ENCODE assay signal across 23 cellular contexts in the genomic region with DNA sequence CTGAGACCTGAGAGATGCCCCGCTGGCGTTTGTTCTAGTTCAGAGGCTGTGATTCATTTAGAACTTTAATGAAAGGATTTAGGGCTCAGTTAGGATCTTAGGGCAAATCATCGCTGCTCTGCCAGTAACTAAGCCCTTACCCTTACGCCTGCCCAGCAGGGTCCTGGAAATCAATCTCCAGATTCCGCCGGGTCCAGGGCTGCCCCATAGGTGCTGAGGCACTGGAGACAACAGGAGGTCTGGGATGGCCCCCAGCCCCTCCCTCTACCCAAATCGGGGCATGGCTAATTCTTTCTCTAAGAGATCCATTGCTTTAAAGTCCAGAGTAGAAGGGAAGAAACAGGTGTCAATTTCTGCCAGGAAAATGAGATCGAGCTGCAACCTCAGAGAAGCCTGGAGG.
A peak's percentile ranks its signal among the peaks of the same experiment; 100 is the strongest.
DNase-seq lines count a peak whose midpoint lies in the region; FAIRE-seq and TF ChIP-seq lines count a peak whose summit lies in the region.
"Had no signal": no experiment of that assay in that cellular context is flagged by ENCODE, and none has a peak within 500 bp of the region (broad histone marks: within the 10 kb centered on the region; RNA-seq: fewer than 3 reads in every experiment).

No MANE protein-coding gene starts in this region.

- H2AFZ ChIP-seq in astrocyte (ENCODE audit: low read depth, low read length): no peak overlapping the region
- H2AFZ ChIP-seq in keratinocyte (ENCODE audit: control insufficient read depth, low read length): peak overlapping the region; percentile 74

- H3K4me1 ChIP-seq in astrocyte (ENCODE audit: insufficient read depth, low read length) (peaks cover 30% of the 10 kb centered on the region), keratinocyte (ENCODE audit: control insufficient read depth, extremely low read depth, insufficient read depth, low read length) (peaks cover 56% of the 10 kb centered on the region), skeletal muscle satellite cell (ENCODE audit: control insufficient read depth, insufficient read depth, low read length) (peaks cover 22% of the 10 kb centered on the region)
- H3K4me1 ChIP-seq: body of pancreas, gastrocnemius medialis had no signal

- H3K4me3 ChIP-seq in astrocyte (ENCODE audit: insufficient read depth, low read depth, low read length) (no peak overlapping the region), keratinocyte (ENCODE audit: control insufficient read depth in 2 of 3, extremely low read depth in 1 of 3, insufficient read depth in 2 of 3, low read depth in 1 of 3, low read length in 3 of 3) (no peak overlapping the region), skeletal muscle satellite cell (ENCODE audit: low read length) (no peak overlapping the region)
- H3K4me3 ChIP-seq: body of pancreas, gastrocnemius medialis, transverse colon had no signal

- H3K36me3 ChIP-seq in astrocyte (ENCODE audit: insufficient read depth, low read length): no peaks in the 10 kb centered on the region
- H3K36me3 ChIP-seq in keratinocyte (ENCODE audit: control insufficient read depth in 2 of 2, extremely low read depth in 1 of 2, insufficient read depth in 2 of 2, low read length in 2 of 2): no peaks in the 10 kb centered on the region
- no peaks in the 10 kb centered on the region for H3K36me3 ChIP-seq in skeletal muscle satellite cell (ENCODE audit: insufficient read depth, low read length)
- H3K36me3 ChIP-seq: gastrocnemius medialis, transverse colon had no signal

- H4K20me1 ChIP-seq in astrocyte (ENCODE audit: insufficient read depth, low read length): no peaks in the 10 kb centered on the region
- H4K20me1 ChIP-seq in keratinocyte (ENCODE audit: control insufficient read depth, extremely low read depth, insufficient read depth, low read length): no peaks in the 10 kb centered on the region

- H3K36me3 Mint-ChIP-seq in Calu3 (ENCODE audit: insufficient read depth, unreplicated experiment): peaks cover 14% of the 10 kb centered on the region
- no peaks in the 10 kb centered on the region for H3K36me3 Mint-ChIP-seq in astrocyte (ENCODE audit: low read depth, unreplicated experiment)
- no peaks in the 10 kb centered on the region for H3K36me3 Mint-ChIP-seq in immature natural killer cell
- H3K36me3 Mint-ChIP-seq: activated naive CD4-positive, alpha-beta T cell treated with anti-CD3 and anti-CD28 coated beads, Interleukin-2, amount 50 U/mL, for 72 hours; mesothelial cell of epicardium; stimulated activated naive B cell treated with anti-CD40 and anti-IgM and Interleukin-4, amounts not matched to agents 10 μg/mL and 1 μg/mL and 100 μg/mL, for 72 hours had no signal

- H3K4me3 Mint-ChIP-seq in Calu3 (ENCODE audit: low read depth, unreplicated experiment) (no peak overlapping the region), astrocyte (ENCODE audit: unreplicated experiment) (no peak overlapping the region), immature natural killer cell (no peak overlapping the region)
- H3K4me3 Mint-ChIP-seq: activated CD8-positive, alpha-beta T cell treated with anti-CD3 and anti-CD28 coated beads, Interleukin-2, amount 10 ng/mL, durations not matched to agents 7 days and 5 days; mesothelial cell of epicardium; stimulated activated naive B cell treated with anti-CD40 and anti-IgM and Interleukin-4, amounts not matched to agents 10 μg/mL and 1 μg/mL and 100 μg/mL, for 72 hours had no signal

- no peaks in the 10 kb centered on the region for H3K9me3 Mint-ChIP-seq in Calu3 (ENCODE audit: low read depth, unreplicated experiment)
- H3K9me3 Mint-ChIP-seq in astrocyte (ENCODE audit: unreplicated experiment): peaks cover 2% of the 10 kb centered on the region
- H3K9me3 Mint-ChIP-seq in immature natural killer cell: no peaks in the 10 kb centered on the region
- H3K9me3 Mint-ChIP-seq: activated naive CD4-positive, alpha-beta T cell treated with anti-CD3 and anti-CD28 coated beads, Interleukin-2, amount 50 U/mL, for 72 hours; mesothelial cell of epicardium; stimulated activated naive B cell treated with anti-CD40 and anti-IgM and Interleukin-4, amounts not matched to agents 10 μg/mL and 1 μg/mL and 100 μg/mL, for 72 hours had no signal

- CTCF ChIA-PET in Calu3 (lab: Charles Lee): interaction anchor here (1.0 to 1.3 kb wide), 3 partner anchors 42 to 90 kb away, joined by 3 to 6 read pairs (median 4); no protein-coding TSS in a partner anchor

- dilution Hi-C loops in keratinocyte (cut with MboI; ENCODE audit: extremely low pct_ligation_motif_present, low sequenced_read_pairs): no loop called here

- DNase-seq in Calu3: no peak
- no peak for DNase-seq in astrocyte (ENCODE audit: low read depth)
- no peak for DNase-seq in keratinocyte (ENCODE audit: low read depth, low spot score)
- no peak for DNase-seq in NCI-H82 treated with DMSO at 0.1 percent for 48 hours (lab: John Stamatoyannopoulos, UW; ENCODE audit: unreplicated experiment)
- no peak for DNase-seq in stimulated activated CD4-positive, alpha-beta T cell treated with anti-CD3 and anti-CD28 coated beads, Interleukin-4, amount 100 ng/mL, for 1 hour
- DNase-seq in GM03348 (ENCODE audit: low spot score): no peak
- no peak for DNase-seq in immature natural killer cell
- DNase-seq: activated CD8-positive, alpha-beta T cell treated with anti-CD3 and anti-CD28 coated beads, Interleukin-2, amount 10 ng/mL, durations not matched to agents 7 days and 5 days; activated T-cell treated with anti-CD3 and anti-CD28 coated beads, Interleukin-2, amount 50 U/mL, for 48 hours; cortex of kidney; DMS 273 treated with DMSO at 0.1 percent for 48 hours; NCI-H1436; NCI-H2171 treated with DMSO at 0.1 percent for 48 hours; NCI-H748 treated with DMSO at 0.1 percent for 48 hours; stimulated activated naive B cell treated with anti-CD40 and anti-IgM and Interleukin-4, amounts not matched to agents 10 μg/mL and 1 μg/mL and 100 μg/mL, for 72 hours had no signal

- H3K79me2 ChIP-seq in astrocyte (ENCODE audit: insufficient read depth, low read length) (no peaks in the 10 kb centered on the region), keratinocyte (ENCODE audit: control insufficient read depth, insufficient read depth, low read length) (no peaks in the 10 kb centered on the region)

- no peaks in the 10 kb centered on the region for H3K9me3 ChIP-seq in astrocyte (ENCODE audit: insufficient read depth, low read depth, low read length)
- H3K9me3 ChIP-seq in keratinocyte (ENCODE audit: control insufficient read depth, low read depth, low read length): no peaks in the 10 kb centered on the region
- H3K9me3 ChIP-seq in skeletal muscle satellite cell (replicated peaks; ENCODE audit: low read length): no peaks in the 10 kb centered on the region
- H3K9me3 ChIP-seq: body of pancreas, gastrocnemius medialis, transverse colon had no signal

- H3K9ac ChIP-seq in astrocyte (ENCODE audit: low read length): peak overlapping the region; percentile 26
- no peak overlapping the region for H3K9ac ChIP-seq in keratinocyte (ENCODE audit: control insufficient read depth, extremely low read depth, insufficient read depth, low read length)
- H3K9ac ChIP-seq in skeletal muscle satellite cell (ENCODE audit: low read depth, low read length): peak overlapping the region; percentile 51

- H3K27me3 Mint-ChIP-seq in Calu3 (ENCODE audit: unreplicated experiment): no peaks in the 10 kb centered on the region
- H3K27me3 Mint-ChIP-seq in astrocyte (ENCODE audit: low read depth, unreplicated experiment): peaks cover 6% of the 10 kb centered on the region
- H3K27me3 Mint-ChIP-seq in immature natural killer cell (ENCODE audit: low read depth in 3 of 3): peaks cover 0 to 3% (median 2%) of the 10 kb centered on the region in 3 donors

- H3K4me2 ChIP-seq in astrocyte (ENCODE audit: low read length) (peak overlapping the region; percentile 8), keratinocyte (ENCODE audit: control insufficient read depth, extremely low read depth, insufficient read depth, low read depth, low read length) (peak overlapping the region; percentile 58), skeletal muscle satellite cell (ENCODE audit: low read length) (peak overlapping the region; percentile 49)

- FAIRE-seq in astrocyte (lab: Jason Lieb, UNC) (no peak), keratinocyte (lab: Jason Lieb, UNC) (no peak)
- FAIRE-seq: A204.1, GM19239 had no signal

- TF ChIP-seq CTCF in Calu3 (IDR thresholded peaks at IDR 0.05; ENCODE audit: unreplicated experiment) (no peak), astrocyte (IDR thresholded peaks at IDR 0.05; ENCODE audit: insufficient read depth, low read depth, low read length) (no peak), keratinocyte (optimal IDR thresholded peaks at IDR 0.05 in 1 of 3, IDR thresholded peaks at IDR 0.05 in 1 of 3, conservative IDR thresholded peaks at IDR 0.05 in 1 of 3; ENCODE audit: extremely low read depth in 1 of 3, insufficient read depth in 2 of 3, low read length in 3 of 3) (no peak)

- BruUV-seq in Calu3 (replicated peaks; lab: Mats Ljungman, UMichigan): no TSS peak

- H3K27me3 ChIP-seq in astrocyte (ENCODE audit: insufficient read depth, low read length): no peaks in the 10 kb centered on the region
- no peaks in the 10 kb centered on the region for H3K27me3 ChIP-seq in keratinocyte (ENCODE audit: control insufficient read depth, extremely low read depth, insufficient read depth, low read length)
- no peaks in the 10 kb centered on the region for H3K27me3 ChIP-seq in skeletal muscle satellite cell (ENCODE audit: control insufficient read depth, insufficient read depth, low read length)
- H3K27me3 ChIP-seq: body of pancreas, gastrocnemius medialis, transverse colon had no signal

- H3K27ac Mint-ChIP-seq in Calu3 (ENCODE audit: unreplicated experiment) (peak overlapping the region; percentile 75), astrocyte (ENCODE audit: unreplicated experiment) (peak overlapping the region; percentile 87), immature natural killer cell (no peak overlapping the region)
- H3K27ac Mint-ChIP-seq: activated CD8-positive, alpha-beta T cell treated with anti-CD3 and anti-CD28 coated beads, Interleukin-2, amount 10 ng/mL, durations not matched to agents 7 days and 5 days; activated naive CD4-positive, alpha-beta T cell treated with anti-CD3 and anti-CD28 coated beads, Interleukin-2, amount 50 U/mL, for 72 hours; mesothelial cell of epicardium; stimulated activated naive B cell treated with anti-CD40 and anti-IgM and Interleukin-4, amounts not matched to agents 10 μg/mL and 1 μg/mL and 100 μg/mL, for 72 hours had no signal

- peaks cover 2% of the 10 kb centered on the region for H3K9me1 ChIP-seq in keratinocyte (ENCODE audit: control insufficient read depth, extremely low read depth, insufficient read depth, low read length)

- intact Hi-C loops in Calu3 (cut with micrococcal nuclease; ENCODE audit: unreplicated experiment): loop anchor here (2.0 kb wide), 1 partner anchor 43 kb away; no protein-coding TSS in a partner anchor

- H3K27ac ChIP-seq in astrocyte (ENCODE audit: low read depth, low read length): peak overlapping the region; percentile 57
- H3K27ac ChIP-seq in keratinocyte (ENCODE audit: control insufficient read depth, insufficient read depth, low read length): peak overlapping the region; percentile 64
- H3K27ac ChIP-seq: body of pancreas had no signal

- H3K4me1 Mint-ChIP-seq in Calu3 (ENCODE audit: low read depth, unreplicated experiment) (peaks cover 76% of the 10 kb centered on the region), astrocyte (ENCODE audit: low read depth, unreplicated experiment) (peaks cover 40% of the 10 kb centered on the region), immature natural killer cell (no peaks in the 10 kb centered on the region)

Comparison
In these comparisons a context has a peak if more than half of its experiments do, and no peak if none do; other contexts are left out.
1. H3K27ac Mint-ChIP-seq: peak in Calu3 (single experiment) and astrocyte (single experiment); none in immature natural killer cell (0 of 6).
2. H3K4me2 ChIP-seq: peak in every context shown above with its lines; median percentile 58 in keratinocyte; 49 in skeletal muscle satellite cell; 8 in astrocyte.